ENCODE assay signal across 14 cellular contexts in genomic region chr5:127260686-127261085, GRCh38. TPM values are rescaled to one million over a fixed set of nuclear protein-coding genes. Genes with fewer than 3 reads are reported as not detected.
DNase-seq lines count a peak whose midpoint lies in the region; TF ChIP-seq lines count a peak whose summit lies in the region.
"Had no signal": no experiment of that assay in that cellular context is flagged by ENCODE, and none has a peak within 500 bp of the region (broad histone marks: within the 10 kb centered on the region; RNA-seq: fewer than 3 reads in every experiment).

No MANE protein-coding gene starts in this region.

- H4K91ac ChIP-seq in trophoblast cell (ENCODE audit: low read depth, low read length), result no peak overlapping the region

- H3K27me3 ChIP-seq in trophoblast cell (ENCODE audit: insufficient read depth, low read length), result no peaks in the 10 kb centered on the region
- H3K27me3 ChIP-seq: BLaER1 had no signal

- no peak overlapping the region for H3K4me2 ChIP-seq in trophoblast cell (ENCODE audit: low read length)
- H3K4me2 ChIP-seq: BLaER1 had no signal

- H3K27ac Mint-ChIP-seq in osteocyte (ENCODE audit: unreplicated experiment), result no peak overlapping the region
- H3K27ac Mint-ChIP-seq: CD14-positive monocyte; CD4-positive, alpha-beta memory T cell had no signal

- peaks cover 4% of the 10 kb centered on the region for H3K27me3 Mint-ChIP-seq in osteocyte (ENCODE audit: unreplicated experiment)

- TF ChIP-seq CTCF in osteocyte (IDR thresholded peaks at IDR 0.05), result no peak

- H3K4me1 ChIP-seq in trophoblast cell (ENCODE audit: control insufficient read depth in 1 of 2, insufficient read depth in 2 of 2, low read length in 2 of 2), result no peaks in the 10 kb centered on the region
- H3K4me1 ChIP-seq: BLaER1 had no signal

- H3K9ac ChIP-seq in trophoblast cell (ENCODE audit: low read length), result no peak overlapping the region
- H3K9ac ChIP-seq: BLaER1, GM23248 had no signal

- H3K4me3 Mint-ChIP-seq in osteocyte (ENCODE audit: unreplicated experiment), result no peak overlapping the region
- H3K4me3 Mint-ChIP-seq: CD14-positive monocyte; CD4-positive, alpha-beta memory T cell had no signal

- no peak overlapping the region for H2AK5ac ChIP-seq in trophoblast cell (ENCODE audit: low read length)

- no CpG with 5 or more reads among the region's 3 CpGs for WGBS in trophoblast cell (ENCODE audit: extremely low coverage, insufficient coverage, insufficient read length)

- H3K4ac ChIP-seq in trophoblast cell (ENCODE audit: low read depth, low read length), result no peak overlapping the region

- H2AFZ ChIP-seq in trophoblast cell (ENCODE audit: insufficient read depth, low read length, poor library complexity), result no peak overlapping the region
- H2AFZ ChIP-seq: GM23248 had no signal

- H3K36me3 ChIP-seq in trophoblast cell (ENCODE audit: control insufficient read depth in 1 of 2, insufficient read depth in 2 of 2, low read length in 2 of 2), result no peaks in the 10 kb centered on the region
- H3K36me3 ChIP-seq: BLaER1 had no signal

- H3K9me3 Mint-ChIP-seq in osteocyte (ENCODE audit: unreplicated experiment), result peaks cover 3% of the 10 kb centered on the region

- peaks cover 2% of the 10 kb centered on the region for H3K9me3 ChIP-seq in trophoblast cell (ENCODE audit: insufficient read depth, low read depth, low read length)

- no peak overlapping the region for H2BK12ac ChIP-seq in trophoblast cell (ENCODE audit: low read length)

- H3K27ac ChIP-seq in trophoblast cell (ENCODE audit: low read depth, low read length), result no peak overlapping the region
- H3K27ac ChIP-seq: BLaER1, GM23248 had no signal

- H4K8ac ChIP-seq in trophoblast cell (ENCODE audit: low read depth, low read length), result no peak overlapping the region

- no peak overlapping the region for H3K23ac ChIP-seq in trophoblast cell (ENCODE audit: low read length)

- no peaks in the 10 kb centered on the region for H3K79me2 ChIP-seq in trophoblast cell (ENCODE audit: control insufficient read depth, insufficient read depth, low read length, poor library complexity)

- no peaks in the 10 kb centered on the region for H3K79me1 ChIP-seq in trophoblast cell (ENCODE audit: low read length)

- no peak overlapping the region for H4K12ac ChIP-seq in trophoblast cell (ENCODE audit: low read depth, low read length)

- H3K4me3 ChIP-seq in trophoblast cell (ENCODE audit: low read depth, low read length), result no peak overlapping the region
- H3K4me3 ChIP-seq: BLaER1, GM23248 had no signal

- H2BK5ac ChIP-seq in trophoblast cell (ENCODE audit: low read depth, low read length, poor library complexity), result no peak overlapping the region

- no peak overlapping the region for H3K18ac ChIP-seq in trophoblast cell (ENCODE audit: low read length)

- peaks cover 9% of the 10 kb centered on the region for H3K4me1 Mint-ChIP-seq in osteocyte (ENCODE audit: unreplicated experiment)
- H3K4me1 Mint-ChIP-seq: CD14-positive monocyte; CD4-positive, alpha-beta memory T cell had no signal

- peaks cover 2% of the 10 kb centered on the region for H3K36me3 Mint-ChIP-seq in osteocyte (ENCODE audit: unreplicated experiment)
- H3K36me3 Mint-ChIP-seq: CD14-positive monocyte; CD4-positive, alpha-beta memory T cell had no signal

- no peak overlapping the region for H2BK120ac ChIP-seq in trophoblast cell (ENCODE audit: insufficient read depth, low read length, poor library complexity)

- peak; percentile 34 for DNase-seq in LHCN-M2 (ENCODE audit: low read depth)
- peak; percentile 34 for DNase-seq in amniotic epithelial cell (ENCODE audit: low read depth)
- peak; percentile 22 to 60 for DNase-seq in trophoblast cell
- no peak for DNase-seq in NCI-H446 treated with DMSO at 0.1 percent for 48 hours (lab: John Stamatoyannopoulos, UW)
- no peak for DNase-seq in osteocyte (ENCODE audit: extremely low spot score, unreplicated experiment)
- no peak for DNase-seq in GM19238 (ENCODE audit: insufficient read length, low spot score)
- DNase-seq: Calu3; CD4-positive, alpha-beta memory T cell; DMS79 treated with DMSO at 0.1 percent for 48 hours; GM23248; HCEC 1CT had no signal

- H3K14ac ChIP-seq in trophoblast cell (ENCODE audit: low read length), result no peak overlapping the region

RNA-seq across cellular contexts. Expression of gene MEGF10, which starts 29.9 kb away (rescaled TPM):
- total RNA-seq in LHCN-M2 (2014; rRNA removed) (21.0 and 26.4 TPM in 2 replicates), osteocyte (39.8 and 41.0 TPM in 2 replicates)
- 1.7 TPM for polyA plus RNA-seq in LHCN-M2 (2012)
- polyA plus RNA-seq in trophoblast cell (2013), result 0.10 and 0.12 TPM in 2 replicates
- total RNA-seq: CD4-positive, alpha-beta memory T cell; GM23248; HT-29 had no signal
- polyA plus RNA-seq: CD14-positive monocyte; CD4-positive, alpha-beta memory T cell; GM23248 had no signal

Comparison
In these comparisons a context has a peak if more than half of its experiments do, and no peak if none do; other contexts are left out.
1. DNase-seq: peak in LHCN-M2 (single experiment), amniotic epithelial cell (single experiment) and trophoblast cell (2 of 2); none in NCI-H446 treated with DMSO at 0.1 percent for 48 hours (single experiment), osteocyte (single experiment) and GM19238 (single experiment).